Comparison of ENCODE assay signal across 34 cellular contexts in genomic region chr5:57133574-57133973, GRCh38.
"Had no signal": no experiment of that assay in that cellular context is flagged by ENCODE, and none has a peak within 500 bp of the region (broad histone marks: within the 10 kb centered on the region; RNA-seq: fewer than 3 reads in every experiment).

No MANE protein-coding gene starts in this region.

- H3K4me2 ChIP-seq: KMS-11 had no signal

- H3K9me3 ChIP-seq: MG63 had no signal

- H3K27me3 ChIP-seq: MG63 had no signal

- H3K36me3 ChIP-seq: MG63 had no signal

- DNase-seq: Karpas-422, Kasumi-1, MG63, MM.1S, MV-4-11, NCI-H1048, NCI-H1092, NCI-H1092 treated with DMSO at 0.1 percent for 48 hours, NCI-H1105, NCI-H1105 treated with DMSO at 0.1 percent for 48 hours, NCI-H1417, NCI-H1417 treated with DMSO at 0.1 percent for 48 hours, NCI-H1436, NCI-H1436 treated with DMSO at 0.1 percent for 48 hours, NCI-H146, NCI-H1694, NCI-H1694 treated with DMSO at 0.1 percent for 48 hours, NCI-H187, NCI-H187 treated with DMSO at 0.1 percent for 48 hours, NCI-H1930, NCI-H2029, NCI-H2029 treated with DMSO at 0.1 percent for 48 hours, NCI-H2081, NCI-H2081 treated with DMSO at 0.1 percent for 48 hours, NCI-H2107, NCI-H2171, NCI-H2171 treated with DMSO at 0.1 percent for 48 hours, NCI-H2227 treated with DMSO at 0.1 percent for 48 hours, NCI-H226, NCI-H345, NCI-H446, NCI-H446 treated with DMSO at 0.1 percent for 48 hours, NCI-H510A had no signal

- H3K27ac ChIP-seq: KMS-11 had no signal

- H3K4me3 ChIP-seq: MG63 had no signal

- H3K9ac ChIP-seq: KMS-11 had no signal
